Comparison of ENCODE assay signal across 22 cellular contexts in the genomic region with DNA sequence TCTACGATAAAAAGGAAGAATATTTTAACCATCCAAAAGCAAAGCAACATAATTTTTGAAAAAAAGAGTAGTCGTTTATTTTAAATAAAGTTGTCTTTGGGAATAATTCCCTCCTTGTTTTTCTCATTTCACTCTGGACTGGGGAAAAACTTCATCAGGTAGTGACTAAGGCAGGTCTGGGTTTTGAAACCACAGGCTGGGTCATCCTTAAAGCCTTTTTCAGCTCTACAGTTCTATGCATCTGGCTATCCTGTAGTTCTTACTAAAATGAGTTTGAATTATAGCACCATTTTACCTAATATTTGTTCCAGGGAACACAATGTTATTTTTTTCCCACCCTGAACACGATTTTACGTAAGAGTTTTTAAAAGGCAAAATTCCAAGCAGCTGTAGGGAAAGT.
"Had no signal": no experiment of that assay in that cellular context is flagged by ENCODE, and none has a peak within 500 bp of the region (broad histone marks: within the 10 kb centered on the region; RNA-seq: fewer than 3 reads in every experiment).

No MANE protein-coding gene starts in this region.

- ATAC-seq: body of pancreas; left colon; mucosa of descending colon; stimulated activated naive B cell treated with anti-CD40 and anti-IgM and Interleukin-4, amounts not matched to agents 10 μg/mL and 1 μg/mL and 100 μg/mL, for 72 hours had no signal

- H3K9me3 ChIP-seq: body of pancreas, mucosa of descending colon, sigmoid colon, testis, uterus had no signal

- H3K27me3 ChIP-seq: body of pancreas, sigmoid colon, testis, uterus had no signal

- H3K4me1 ChIP-seq: testis, uterus had no signal

- H3K4me3 ChIP-seq: body of pancreas, mucosa of descending colon, sigmoid colon, testis, uterus had no signal

- H3K36me3 ChIP-seq: sigmoid colon, uterus had no signal

- H3K27ac ChIP-seq: body of pancreas, sigmoid colon, testis, uterus had no signal

- DNase-seq: activated CD4-positive, alpha-beta memory T cell treated with anti-CD3 and anti-CD28 coated beads for 36 hours; activated CD4-positive, alpha-beta T cell treated with anti-CD3 and anti-CD28 coated beads for 48 hours; activated naive CD4-positive, alpha-beta T cell treated with Interleukin-2 at 50 U/mL for 16 hours; activated naive CD8-positive, alpha-beta T cell treated with anti-CD3 and anti-CD28 coated beads, Interleukin-2, amount 10 ng/mL, durations not matched to agents 7 days and 5 days; activated T-cell treated with anti-CD3 and anti-CD28 coated beads, Interleukin-2, amount 50 U/mL, for 48 hours; body of pancreas; effector CD8-positive, alpha-beta T cell; head of caudate nucleus; hypothalamus; left colon; mesenchymal stem cell; mucosa of descending colon; occipital lobe; posterior cingulate gyrus; sigmoid colon; stimulated activated CD4-positive, alpha-beta T cell treated with anti-CD3 and anti-CD28 coated beads, Interleukin-2, amount 100 ng/mL, for 48 hours; stimulated activated CD8-positive, alpha-beta memory T cell treated with anti-CD3 and anti-CD28 coated beads, Interleukin-4, amount 100 ng/mL, for 48 hours; stimulated activated naive B cell treated with anti-CD40 and anti-IgM and Interleukin-4, amounts not matched to agents 10 μg/mL and 1 μg/mL and 100 μg/mL, for 72 hours; T1000; testis; trophoblast cell; uterus had no signal
